In genomic region chr10:133061296-133062038, GRCh38 we compare ENCODE assay signal across 34 cellular contexts. TPM values are rescaled to one million over a fixed set of nuclear protein-coding genes. Genes with fewer than 3 reads are reported as not detected.
"Had no signal": no experiment of that assay in that cellular context is flagged by ENCODE, and none has a peak within 500 bp of the region (broad histone marks: within the 10 kb centered on the region; RNA-seq: fewer than 3 reads in every experiment).

No MANE protein-coding gene starts in this region.

- ATAC-seq: activated CD4-positive, alpha-beta T cell treated with anti-CD3 and anti-CD28 coated beads for 36 hours; activated naive CD4-positive, alpha-beta T cell treated with anti-CD3 and anti-CD28 coated beads, Interleukin-2, amount 50 U/mL, for 72 hours; activated T-cell treated with anti-CD3 and anti-CD28 coated beads, Interleukin-2, amount 50 U/mL, for 72 hours; gastroesophageal sphincter had no signal

- H3K4me1 ChIP-seq: ascending aorta, breast epithelium, colonic mucosa, gastroesophageal sphincter had no signal

- FAIRE-seq: endometrium, endothelial cell of umbilical vein had no signal

- H3K36me3 ChIP-seq: ascending aorta, breast epithelium, cardiac muscle cell, colonic mucosa, esophagus squamous epithelium, gastroesophageal sphincter had no signal

- H3K4me3 ChIP-seq: ascending aorta, breast epithelium, cardiac muscle cell, colonic mucosa, esophagus squamous epithelium, gastroesophageal sphincter had no signal

- H3K27ac ChIP-seq: ascending aorta, breast epithelium, cardiac muscle cell, colonic mucosa, epithelial cell of prostate, esophagus squamous epithelium, gastroesophageal sphincter had no signal

- DNase-seq: activated CD4-positive, alpha-beta memory T cell treated with anti-CD3 and anti-CD28 coated beads, Interleukin-2, amount 10 ng/mL, durations not matched to agents 7 days and 5 days; activated CD4-positive, alpha-beta T cell treated with anti-CD3 and anti-CD28 coated beads for 36 hours; activated CD4-positive, alpha-beta T cell treated with anti-CD3 and anti-CD28 coated beads, Interleukin-2, amount 10 ng/mL, durations not matched to agents 7 days and 5 days; activated CD4-positive, alpha-beta T cell treated with anti-CD3 and anti-CD28 coated beads, Interleukin-2, amount 50 U/mL, for 4 hours; activated CD4-positive, CD25-positive, alpha-beta regulatory T cell; activated CD4-positive, CD25-positive, alpha-beta regulatory T cell treated with anti-CD3 and anti-CD28 coated beads, Interleukin-2, amount 50 U/mL, for 72 hours; activated CD8-positive, alpha-beta memory T cell treated with anti-CD3 and anti-CD28 coated beads, Interleukin-2, amount 50 U/mL, for 48 hours; activated gamma-delta T cell; activated naive CD4-positive, alpha-beta T cell; activated naive CD4-positive, alpha-beta T cell treated with anti-CD3 and anti-CD28 coated beads, Interleukin-2, amount 10 ng/mL, durations not matched to agents 7 days and 5 days; activated naive CD8-positive, alpha-beta T cell treated with anti-CD3 and anti-CD28 coated beads, Interleukin-2, amount 10 ng/mL, durations not matched to agents 7 days and 5 days; activated T-cell treated with anti-CD3 and anti-CD28 coated beads for 4 hours; activated T-cell treated with anti-CD3 and anti-CD28 coated beads, Interleukin-2, amount 50 U/mL, for 24 hours; activated T-cell treated with anti-CD3 and anti-CD28 coated beads, Interleukin-2, amount 50 U/mL, for 72 hours; central memory CD4-positive, alpha-beta T cell; cerebellar nuclear complex; colonic mucosa; effector CD8-positive, alpha-beta T cell; esophagus squamous epithelium; foreskin melanocyte; T-helper 2 cell had no signal

- H3K27me3 ChIP-seq: ascending aorta, colonic mucosa had no signal

- H3K9me3 ChIP-seq: ascending aorta, breast epithelium, colonic mucosa, esophagus squamous epithelium, gastroesophageal sphincter had no signal

RNA-seq across cellular contexts. Expression of gene ADGRA1, which starts 26.3 kb away (rescaled TPM):
- total RNA-seq: activated CD4-positive, alpha-beta memory T cell treated with anti-CD3 and anti-CD28 coated beads, Interleukin-2, amount 10 ng/mL, durations not matched to agents 7 days and 5 days; activated CD4-positive, alpha-beta T cell treated with anti-CD3 and anti-CD28 coated beads for 36 hours; activated CD4-positive, alpha-beta T cell treated with anti-CD3 and anti-CD28 coated beads, Interleukin-2, amount 10 ng/mL, durations not matched to agents 7 days and 5 days; activated naive CD4-positive, alpha-beta T cell treated with anti-CD3 and anti-CD28 coated beads, Interleukin-2, amount 50 U/mL, for 72 hours; activated naive CD8-positive, alpha-beta T cell treated with anti-CD3 and anti-CD28 coated beads, Interleukin-2, amount 10 ng/mL, durations not matched to agents 7 days and 5 days; activated T-cell treated with anti-CD3 and anti-CD28 coated beads, Interleukin-2, amount 50 U/mL, for 72 hours; ascending aorta; colonic mucosa; dermis microvascular lymphatic vessel endothelial cell; endothelial cell of umbilical vein; esophagus squamous epithelium; fibroblast of lung; fibroblast of villous mesenchyme; glomerular endothelial cell; T-helper 1 cell treated with Interleukin-12 subunit alpha and Interleukin-12 subunit beta and Interleukin-4 antibody, amounts not matched to agents 30 ng/mL and 1 ng/mL, for 36 hours had no signal
- polyA plus RNA-seq: endothelial cell of umbilical vein, fibroblast of lung had no signal
